8 cellular contexts compared by ENCODE assay signal in genomic region chr17:32349854-32350661, GRCh38.
DNase-seq lines count a peak whose midpoint lies in the region; ATAC-seq and TF ChIP-seq lines count a peak whose summit lies in the region.

Gene ZNF207, plus strand, starts transcription at chr17:32350157. Its CDS starts 129 bp downstream, at chr17:32350286.

- no peaks in the 10 kb centered on the region for H3K27me3 Mint-ChIP-seq in central memory CD8-positive, alpha-beta T cell

- H3K4me3 Mint-ChIP-seq in central memory CD8-positive, alpha-beta T cell = peak within 1 kb of the TSS; percentile 96

- TF ChIP-seq POLR2A in GM18951 (IDR thresholded peaks at IDR 0.05; ENCODE audit: extremely low read depth, insufficient read depth, insufficient read length) = peak; percentile 83

- peak; percentile 96 for ATAC-seq in HG03280 (IDR thresholded peaks at IDR 0.05; ENCODE audit: unreplicated experiment)
- ATAC-seq in central memory CD8-positive, alpha-beta T cell (replicated peaks; ENCODE audit: extremely low read depth, poor library complexity, severe bottlenecking) = peak; percentile 93

- no peaks in the 10 kb centered on the region for H3K9me3 Mint-ChIP-seq in central memory CD8-positive, alpha-beta T cell

- in situ Hi-C loops in GM18951 (cut with MboI; ENCODE audit: low sequenced_read_pairs, unreplicated experiment) = no loop called here

- DNase-seq in AG08395 (ENCODE audit: low spot score) (peak; percentile 97), NCI-H446 (lab: John Stamatoyannopoulos, UW) (peak; percentile 96 to 97), iris pigment epithelial cell (ENCODE audit: low read depth) (peak; percentile 97)
- DNase-seq in activated CD4-positive, CD25-positive, alpha-beta regulatory T cell treated with anti-CD3 and anti-CD28 coated beads, Interleukin-2, amount 50 U/mL, for 16 hours (ENCODE audit: low read depth, low spot score) = peak; percentile 91
- peak; percentile 91 to 95 for DNase-seq in central memory CD8-positive, alpha-beta T cell (ENCODE audit: low spot score in 2 of 2)
- DNase-seq in stimulated activated CD4-positive, alpha-beta T cell treated with anti-CD3 and anti-CD28 coated beads, Interleukin-12 subunit alpha, Interleukin-12 subunit beta, amount 100 ng/mL, for 24 hours (ENCODE audit: low read depth in 2 of 2) = peak; percentile 89 to 94

- H3K4me1 Mint-ChIP-seq in central memory CD8-positive, alpha-beta T cell = peaks cover 20% of the 10 kb centered on the region

- H3K36me3 Mint-ChIP-seq in central memory CD8-positive, alpha-beta T cell (ENCODE audit: insufficient read depth) = peaks cover 44% of the 10 kb centered on the region

- peak within 1 kb of the TSS; percentile 99 for H3K27ac Mint-ChIP-seq in central memory CD8-positive, alpha-beta T cell (ENCODE audit: low read depth)

Comparison
In these comparisons a context has a peak if more than half of its experiments do, and no peak if none do; other contexts are left out.
1. Peak in every context shown above with its lines: DNase-seq and ATAC-seq.